ENCODE assay signal across 8 cellular contexts in the genomic region with DNA sequence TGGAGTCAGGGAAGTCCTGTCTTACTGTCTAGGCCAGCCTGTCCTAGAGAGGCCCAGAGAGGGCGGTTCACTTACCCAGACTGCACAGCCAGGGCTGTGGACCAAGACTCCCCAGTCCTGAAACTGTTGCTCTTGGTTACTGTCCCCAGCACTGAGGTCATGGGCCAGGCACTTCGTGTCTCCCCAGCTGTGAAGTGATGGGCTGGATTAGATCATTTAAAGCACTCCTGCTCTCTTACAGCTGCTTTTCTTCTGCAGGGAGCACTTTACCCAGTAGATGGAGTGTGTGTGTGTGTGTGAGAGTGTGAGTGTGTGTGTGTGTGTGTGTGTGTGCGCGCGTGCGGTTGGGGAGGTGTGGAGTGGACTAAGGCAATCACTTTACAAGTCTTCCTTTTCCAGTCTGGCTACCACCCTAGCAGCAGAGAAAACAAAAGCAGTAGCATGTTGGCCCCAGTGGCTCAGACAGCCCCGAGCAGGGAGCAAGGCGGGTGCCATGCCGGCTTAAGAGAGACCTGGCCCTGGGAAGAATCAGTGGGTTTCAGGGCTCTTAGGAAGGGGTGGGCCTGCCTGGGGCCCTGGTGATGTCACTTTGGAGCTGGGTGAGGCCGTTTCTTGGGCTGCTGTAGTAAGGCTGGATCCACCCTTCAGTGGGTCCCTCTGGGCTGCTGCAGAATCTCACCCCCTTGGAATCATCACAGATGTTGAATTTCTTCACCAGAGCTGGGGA. TPM values are rescaled to one million over a fixed set of nuclear protein-coding genes. Genes with fewer than 3 reads are reported as not detected.
DNase-seq lines count a peak whose midpoint lies in the region; ATAC-seq, FAIRE-seq and TF ChIP-seq lines count a peak whose summit lies in the region.

No MANE protein-coding gene starts in this region.

- BruUV-seq in K562 (replicated peaks; lab: Mats Ljungman, UMichigan), result no TSS peak

- H4K20me1 ChIP-seq in K562 (replicated peaks; ENCODE audit: control insufficient read depth, insufficient read depth, low read length), result 0 out of 2 replicates have a peak, but pooled peaks cover 12% of the 10 kb centered on the region

- ATAC-seq in K562, result no peak
- no peak for ATAC-seq in GM19455 (IDR thresholded peaks at IDR 0.05; ENCODE audit: unreplicated experiment)
- no peak for ATAC-seq in HG03457 (IDR thresholded peaks at IDR 0.05; ENCODE audit: unreplicated experiment)
- no peak for ATAC-seq in omental fat pad (ENCODE audit: low FRiP score)

- TF ChIP-seq RAD21 in K562 (CRISPR knock-in tag; conservative IDR thresholded peaks at IDR 0.05 in 1 of 2, IDR thresholded peaks at IDR 0.05 in 1 of 2), result peak in 1 of 2 experiments; percentile 40; a peak in 2 of 4 replicates

- H3K4me3 Mint-ChIP-seq in mesothelial cell of epicardium, result no peak overlapping the region

- in situ Hi-C loops in K562 (cut with MboI), result no loop called here

- peaks cover 26 to 52% of the 10 kb centered on the region in 2 experiments for H3K27me3 ChIP-seq in K562 (ENCODE audit: control insufficient read depth in 2 of 2, insufficient read depth in 2 of 2, low read length in 2 of 2)

- no peaks in the 10 kb centered on the region for H3K9me3 ChIP-seq in K562 (replicated peaks; ENCODE audit: control insufficient read depth, insufficient read depth, low read depth, low read length)

- POLR2A ChIA-PET in K562 (lab: Yijun Ruan, JAX), result no interaction called here

- no peak for TF ChIP-seq POLR2A in K562 (conservative IDR thresholded peaks at IDR 0.05)

- H3K4me1 ChIP-seq in K562 (replicated peaks in 1 of 2; ENCODE audit: control insufficient read depth in 2 of 2, insufficient read depth in 2 of 2, low read length in 2 of 2), result peaks cover 6 to 20% of the 10 kb centered on the region in 2 experiments; a peak in 4 of 5 replicates

- H3K9ac ChIP-seq in K562 (ENCODE audit: insufficient read depth in 1 of 2, low read depth in 2 of 2, low read length in 2 of 2), result no peak overlapping the region

- WGBS in K562 (ENCODE audit: insufficient coverage, low coverage, missing lambda C conversion rate), result 52% methylated on average over 10 of the region's 10 CpGs

- no peaks in the 10 kb centered on the region for H3K36me3 Mint-ChIP-seq in mesothelial cell of epicardium

- intact Hi-C loops in K562 (cut with micrococcal nuclease), result no loop called here

- no peaks in the 10 kb centered on the region for H3K9me1 ChIP-seq in K562 (ENCODE audit: control insufficient read depth, insufficient read depth, low read length)

- DNase-seq in DMS79 treated with DMSO at 0.1 percent for 48 hours (lab: John Stamatoyannopoulos, UW) (peak; percentile 21), K562 (ENCODE audit: extremely low read depth in 1 of 4, low spot score in 3 of 4) (no peak), mesothelial cell of epicardium (ENCODE audit: low spot score in 2 of 2, unreplicated experiment in 2 of 2) (no peak), omental fat pad (ENCODE audit: low spot score) (no peak), superior temporal gyrus (ENCODE audit: extremely low spot score) (no peak)
- peak; percentile 59 for DNase-seq in Jurkat, Clone E6-1 (ENCODE audit: low read depth, low spot score)

- H3K27ac ChIP-seq in K562 (ENCODE audit: extremely low read depth, low read depth, low read length), result no peak overlapping the region

- no peak for TF ChIP-seq EP300 in K562 (IDR thresholded peaks at IDR 0.05; ENCODE audit: low read length)

- H2AFZ ChIP-seq in K562 (ENCODE audit: low read depth, low read length), result no peak overlapping the region

- H3K4me1 Mint-ChIP-seq in mesothelial cell of epicardium, result peaks cover 12% of the 10 kb centered on the region

- TF ChIP-seq CTCF in K562 (IDR thresholded peaks at IDR 0.05 in 2 of 3, conservative IDR thresholded peaks at IDR 0.05 in 1 of 3; ENCODE audit: insufficient read depth in 2 of 3, low read depth in 1 of 3, low read length in 3 of 3), result peak in 2 of 3 experiments; percentile 12 to 22; a peak in 3 of 6 replicates
- TF ChIP-seq CTCF in mesothelial cell of epicardium (IDR thresholded peaks at IDR 0.05; ENCODE audit: unreplicated experiment), result no peak
- no peak for TF ChIP-seq CTCF in omental fat pad (IDR thresholded peaks at IDR 0.05)

- peak overlapping the region; percentile 30 for H3K27ac Mint-ChIP-seq in mesothelial cell of epicardium

- H3K79me2 ChIP-seq in K562 (ENCODE audit: control insufficient read depth, insufficient read depth, low read length), result no peaks in the 10 kb centered on the region

- CTCF ChIA-PET in K562 (lab: Yijun Ruan, JAX; ENCODE audit: low intra/inter-chr PET ratio), result interaction anchor here (1.3 kb wide), 1 partner anchor 160 kb away, joined by 3 read pairs; no protein-coding TSS in a partner anchor

- no peaks in the 10 kb centered on the region for H3K27me3 Mint-ChIP-seq in mesothelial cell of epicardium (ENCODE audit: low read depth)

- H3K36me3 ChIP-seq in K562 (ENCODE audit: control insufficient read depth, insufficient read depth, low read length), result no peaks in the 10 kb centered on the region

- H3K4me3 ChIP-seq in Jurkat, Clone E6-1 (ENCODE audit: low read length), result no peak overlapping the region
- no peak overlapping the region for H3K4me3 ChIP-seq in K562

- FAIRE-seq in K562 (lab: Jason Lieb, UNC), result no peak

- H3K4me2 ChIP-seq in K562 (ENCODE audit: insufficient read depth, low read length), result no peak overlapping the region

- no peaks in the 10 kb centered on the region for H3K9me3 Mint-ChIP-seq in mesothelial cell of epicardium

TF ChIP-seq in K562, 482 proteins besides CTCF, POLR2A, EP300 and RAD21 (continues in another document):
- TF ChIP-seq ZFP36 (IDR thresholded peaks at IDR 0.05; ENCODE audit: low read depth, low read length, partially characterized antibody) (peak; percentile 57), CHD1 (IDR thresholded peaks at IDR 0.05; ENCODE audit: low read length) (no peak), BCOR (IDR thresholded peaks at IDR 0.05) (0 out of 2 replicates have a peak, but pooled peaks have one; percentile 32), RBM25 (IDR thresholded peaks at IDR 0.05; ENCODE audit: low read depth, low read length, severe bottlenecking) (peak; percentile 31), CTBP1 (IDR thresholded peaks at IDR 0.05; ENCODE audit: borderline replicate concordance) (0 out of 2 replicates have a peak, but pooled peaks have one; percentile 22), RFX1 (IDR thresholded peaks at IDR 0.05) (peak; percentile 59), ZNF224 (CRISPR knock-in tag; IDR thresholded peaks at IDR 0.05) (no peak)
- TF ChIP-seq, protein P1, sequence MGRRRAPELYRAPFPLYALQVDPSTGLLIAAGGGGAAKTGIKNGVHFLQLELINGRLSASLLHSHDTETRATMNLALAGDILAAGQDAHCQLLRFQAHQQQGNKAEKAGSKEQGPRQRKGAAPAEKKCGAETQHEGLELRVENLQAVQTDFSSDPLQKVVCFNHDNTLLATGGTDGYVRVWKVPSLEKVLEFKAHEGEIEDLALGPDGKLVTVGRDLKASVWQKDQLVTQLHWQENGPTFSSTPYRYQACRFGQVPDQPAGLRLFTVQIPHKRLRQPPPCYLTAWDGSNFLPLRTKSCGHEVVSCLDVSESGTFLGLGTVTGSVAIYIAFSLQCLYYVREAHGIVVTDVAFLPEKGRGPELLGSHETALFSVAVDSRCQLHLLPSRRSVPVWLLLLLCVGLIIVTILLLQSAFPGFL (CRISPR knock-in tag; IDR thresholded peaks at IDR 0.05), result no peak

RNA-seq across cellular contexts. Expression of a gene that starts 2.4 kb away (rescaled TPM):
- 6.8 TPM for polyA plus RNA-seq in Jurkat, Clone E6-1 (2012; ENCODE audit: insufficient read depth, insufficient read length)
- not detected in 2 replicates for total RNA-seq in K562 (2011; cell fraction: chromatin; rRNA removed; ENCODE audit: low replicate concordance)
- total RNA-seq in K562 (2011; cell fraction: nucleolus; rRNA removed), result 0.33 TPM in 1 of 2 replicates, not detected in the other
- total RNA-seq in K562 (2011; cell fraction: nucleoplasm; rRNA removed), result not detected in 2 replicates
- total RNA-seq in K562 (2014; rRNA removed) (0.08 TPM in 1 of 2 replicates, not detected in the other), K562 (2014; rRNA removed; fragmentation: Illumina TruSeq; extraction: Trizol) (not detected in 2 replicates), K562 (2015; rRNA removed; fragmentation: Illumina TruSeq; extraction: Trizol) (0.08 TPM in 1 of 2 replicates, not detected in the other), K562 (2021) (0.22 and 0.35 TPM in 2 replicates), mesothelial cell of epicardium (22.0 to 24.8 TPM (median 23.9 TPM) in 3 replicates), omental fat pad (100 to 1,000 TPM in 1 of 4 donors, 10 to 100 TPM in 3; 33.5 to 111 (median 76.3) TPM)
- polyA plus RNA-seq in K562 (2011; rRNA removed) (0.09 and 0.14 TPM in 2 replicates), K562 (2014; fragmentation: Illumina TruSeq; extraction: Trizol) (0.22 TPM in 1 of 2 replicates, not detected in the other), K562 (2014; fragmentation: Nextera tagmentation; extraction: Ambion mirVana) (under 1 TPM in 1 of 2 experiments, not detected in 1; 0.06 TPM), K562 (2014; rRNA removed) (0.65 TPM in 1 of 2 replicates, not detected in the other)
- 0.04 and 0.15 TPM in 2 replicates for polyA plus RNA-seq in K562 (2011; cell fraction: cytosol; rRNA removed)
- 0.17 TPM in 1 of 2 replicates, not detected in the other for polyA plus RNA-seq in K562 (2011; cell fraction: nucleus; rRNA removed)
- 0.09 and 0.10 TPM in 2 replicates for polyA plus RNA-seq in K562 (2012)
- polyA minus RNA-seq in K562 (2011; rRNA and poly(A)+ RNA removed), result 0.12 TPM in 1 of 2 replicates, not detected in the other
- polyA minus RNA-seq in K562 (2011; cell fraction: cytosol; rRNA and poly(A)+ RNA removed), result 0.55 TPM in 1 of 2 replicates, not detected in the other
- polyA minus RNA-seq in K562 (2011; cell fraction: nucleus; rRNA and poly(A)+ RNA removed), result 0.11 TPM in 1 of 2 replicates, not detected in the other

Comparison
In these comparisons a context has a peak if more than half of its experiments do, and no peak if none do; other contexts are left out.
1. DNase-seq: peak in DMS79 treated with DMSO at 0.1 percent for 48 hours (single experiment) and Jurkat, Clone E6-1 (single experiment); none in K562 (0 of 4), mesothelial cell of epicardium (0 of 2), omental fat pad (single experiment) and superior temporal gyrus (single experiment).
2. CTCF ChIP-seq: peak in K562 (2 of 3); none in mesothelial cell of epicardium (single experiment) and omental fat pad (0 of 3).
3. RNA of a gene that starts 2.4 kb away (total RNA-seq): 33.5 to 111 TPM in omental fat pad and 22.0 to 24.8 TPM in mesothelial cell of epicardium; 0.08 to 0.35 TPM in K562; every median in the first group is over 10 times any median in the second.